8 cellular contexts compared by ENCODE assay signal in genomic region chr1:9689971-9690381, GRCh38. TPM values are rescaled to one million over a fixed set of nuclear protein-coding genes. Genes with fewer than 3 reads are reported as not detected.
DNase-seq lines count a peak whose midpoint lies in the region; ATAC-seq and TF ChIP-seq lines count a peak whose summit lies in the region.

No MANE protein-coding gene starts in this region.

- peaks cover 44 to 75% of the 10 kb centered on the region in 2 donors for H3K4me1 Mint-ChIP-seq in stimulated activated naive B cell treated with anti-CD40 and anti-IgM and Interleukin-4, amounts not matched to agents 10 μg/mL and 1 μg/mL and 100 μg/mL, for 72 hours

- H3K4me1 ChIP-seq in A673 (ENCODE audit: insufficient read depth, low read length, poor library complexity, severe bottlenecking): peaks cover 10% of the 10 kb centered on the region
- H3K4me1 ChIP-seq in HCT116 (ENCODE audit: control insufficient read depth in 1 of 2, insufficient read depth in 2 of 2, low read length in 2 of 2): peaks cover 27 to 48% of the 10 kb centered on the region in 2 experiments

- no peaks in the 10 kb centered on the region for H3K27me3 Mint-ChIP-seq in stimulated activated naive B cell treated with anti-CD40 and anti-IgM and Interleukin-4, amounts not matched to agents 10 μg/mL and 1 μg/mL and 100 μg/mL, for 72 hours

- peak overlapping the region; percentile 94 for H3K4me2 ChIP-seq in HCT116 (ENCODE audit: low read length)

- in situ Hi-C loops in astrocyte of the spinal cord (cut with HindIII; ENCODE audit: low sequenced_read_pairs): no loop called here

- CTCF ChIA-PET in A673 (lab: Charles Lee): interaction anchor here (0.6 kb wide), 1 partner anchor 221 kb away, joined by 5 read pairs; no protein-coding TSS in a partner anchor
- CTCF ChIA-PET in HCT116 (lab: Charles Lee): interaction anchor here (0.6 to 1.7 kb wide), 2 partner anchors 13 to 546 kb away, joined by 3 to 4 read pairs; no protein-coding TSS in a partner anchor

- TF ChIP-seq POLR2A in HCT116 (IDR thresholded peaks at IDR 0.05; ENCODE audit: borderline replicate concordance, extremely low read depth, insufficient read depth, insufficient read length): no peak

- no TSS peak for BruUV-seq in A673 (replicated peaks; lab: Mats Ljungman, UMichigan)
- BruUV-seq in HCT116 (replicated peaks; lab: Mats Ljungman, UMichigan): no TSS peak

- H3K9me3 ChIP-seq in A673 (ENCODE audit: low read depth, low read length, poor library complexity, severe bottlenecking): no peaks in the 10 kb centered on the region
- H3K9me3 ChIP-seq in HCT116 (ENCODE audit: control insufficient read depth in 1 of 2, insufficient read depth in 1 of 2, low read depth in 1 of 2, low read length in 2 of 2): no peaks in the 10 kb centered on the region

- H3K27me3 ChIP-seq in A673 (replicated peaks; ENCODE audit: insufficient read depth, low read depth, low read length, poor library complexity) (no peaks in the 10 kb centered on the region), HCT116 (ENCODE audit: insufficient read depth, low read length) (no peaks in the 10 kb centered on the region)

- peak overlapping the region; percentile 51 for H3K9ac ChIP-seq in HCT116 (ENCODE audit: low read length)

- RAD21 ChIA-PET in HCT116 (lab: Charles Lee; ENCODE audit: low non-redundant PET in 1 of 2, low total read pairs in 2 of 2, uncharacterized antibody in 2 of 2, unreplicated experiment in 2 of 2): no interaction called here

- peak overlapping the region; percentile 84 to 86 for H3K4me3 Mint-ChIP-seq in stimulated activated naive B cell treated with anti-CD40 and anti-IgM and Interleukin-4, amounts not matched to agents 10 μg/mL and 1 μg/mL and 100 μg/mL, for 72 hours

- DNase-seq in A673 (ENCODE audit: low spot score) (peak; percentile 17), HCT116 (ENCODE audit: low read depth, low spot score) (no peak), astrocyte of the spinal cord (ENCODE audit: low read depth, low spot score) (peak; percentile 24), iris pigment epithelial cell (ENCODE audit: low read depth) (peak; percentile 24), NOMO-1 treated with DMSO at 0.1 percent for 48 hours (lab: John Stamatoyannopoulos, UW; ENCODE audit: unreplicated experiment) (no peak)
- no peak for DNase-seq in stimulated activated naive B cell treated with anti-CD40 and anti-IgM and Interleukin-4, amounts not matched to agents 10 μg/mL and 1 μg/mL and 100 μg/mL, for 72 hours

- POLR2A ChIA-PET in A673 (lab: Charles Lee; ENCODE audit: low non-redundant PET) (no interaction called here), HCT116 (lab: Charles Lee) (no interaction called here)

- H3K36me3 Mint-ChIP-seq in stimulated activated naive B cell treated with anti-CD40 and anti-IgM and Interleukin-4, amounts not matched to agents 10 μg/mL and 1 μg/mL and 100 μg/mL, for 72 hours: peaks cover 33 to 56% of the 10 kb centered on the region in 2 donors

- intact Hi-C loops in A673 (cut with micrococcal nuclease; ENCODE audit: unreplicated experiment): no loop called here
- intact Hi-C loops in HCT116 (cut with micrococcal nuclease): loop anchor here (5.0 kb wide), 1 partner anchor 63 kb away; no protein-coding TSS in a partner anchor

- H3K36me3 ChIP-seq in A673 (ENCODE audit: insufficient read depth, low read length, poor library complexity, severe bottlenecking) (no peaks in the 10 kb centered on the region), HCT116 (ENCODE audit: control insufficient read depth in 1 of 2, insufficient read depth in 2 of 2, low read length in 2 of 2) (no peaks in the 10 kb centered on the region)

- H3K4me3 ChIP-seq in A673 (ENCODE audit: low read depth, low read length, poor library complexity, severe bottlenecking) (peak overlapping the region; percentile 49), HCT116 (replicated peaks in 1 of 2; ENCODE audit: low read depth in 1 of 2, low read length in 2 of 2) (peak overlapping the region; percentile 47 to 64), astrocyte of the spinal cord (ENCODE audit: low read depth, low read length) (peak overlapping the region; percentile 63)

- H3K9me3 Mint-ChIP-seq in stimulated activated naive B cell treated with anti-CD40 and anti-IgM and Interleukin-4, amounts not matched to agents 10 μg/mL and 1 μg/mL and 100 μg/mL, for 72 hours: no peaks in the 10 kb centered on the region

- no peak for TF ChIP-seq CTCF in A673 (conservative IDR thresholded peaks at IDR 0.05; ENCODE audit: low read depth, low read length)
- TF ChIP-seq CTCF in HCT116 (IDR thresholded peaks at IDR 0.05 in 2 of 3, conservative IDR thresholded peaks at IDR 0.05 in 1 of 3; ENCODE audit: borderline replicate concordance in 1 of 3, insufficient read depth in 1 of 3, low read depth in 2 of 3, low read length in 2 of 3): no peak; a peak in 1 of 6 replicates
- no peak for TF ChIP-seq CTCF in astrocyte of the spinal cord (IDR thresholded peaks at IDR 0.05; ENCODE audit: low read depth, low read length)

- H4K20me1 ChIP-seq in HCT116 (ENCODE audit: insufficient read depth): no peaks in the 10 kb centered on the region

- H2AFZ ChIP-seq in HCT116 (ENCODE audit: low read depth, low read length, poor library complexity, severe bottlenecking): peak overlapping the region; percentile 45

- H3K79me2 ChIP-seq in HCT116 (ENCODE audit: insufficient read depth, low read length): no peaks in the 10 kb centered on the region

- no peak for TF ChIP-seq RAD21 in HCT116 (IDR thresholded peaks at IDR 0.05; ENCODE audit: low read depth)

- H3K27ac ChIP-seq in A673 (ENCODE audit: low read depth, low read length, poor library complexity, severe bottlenecking) (no peak overlapping the region), HCT116 (ENCODE audit: low read depth, low read length) (peak overlapping the region; percentile 20; the same call in 1 of the 2 replicates)

- ATAC-seq in HCT116 (0 out of 2 replicates have a peak, but pooled peaks have one; percentile 8), GM18511 (IDR thresholded peaks at IDR 0.05; ENCODE audit: unreplicated experiment) (no peak)
- ATAC-seq in stimulated activated naive B cell treated with anti-CD40 and anti-IgM and Interleukin-4, amounts not matched to agents 10 μg/mL and 1 μg/mL and 100 μg/mL, for 72 hours (replicated peaks): no peak
- ATAC-seq in activated CD4-positive, CD25-positive, alpha-beta regulatory T cell treated with anti-CD3 and anti-CD28 coated beads, Interleukin-2, amount 50 U/mL, for 24 hours: no peak

- no peaks in the 10 kb centered on the region for H3K9me2 ChIP-seq in HCT116 (ENCODE audit: insufficient read depth)

- H3K27ac Mint-ChIP-seq in stimulated activated naive B cell treated with anti-CD40 and anti-IgM and Interleukin-4, amounts not matched to agents 10 μg/mL and 1 μg/mL and 100 μg/mL, for 72 hours: peak overlapping the region; percentile 83

TF ChIP-seq in HCT116, 20 proteins besides CTCF, POLR2A, EP300 and RAD21:
- TF ChIP-seq, protein P1, sequence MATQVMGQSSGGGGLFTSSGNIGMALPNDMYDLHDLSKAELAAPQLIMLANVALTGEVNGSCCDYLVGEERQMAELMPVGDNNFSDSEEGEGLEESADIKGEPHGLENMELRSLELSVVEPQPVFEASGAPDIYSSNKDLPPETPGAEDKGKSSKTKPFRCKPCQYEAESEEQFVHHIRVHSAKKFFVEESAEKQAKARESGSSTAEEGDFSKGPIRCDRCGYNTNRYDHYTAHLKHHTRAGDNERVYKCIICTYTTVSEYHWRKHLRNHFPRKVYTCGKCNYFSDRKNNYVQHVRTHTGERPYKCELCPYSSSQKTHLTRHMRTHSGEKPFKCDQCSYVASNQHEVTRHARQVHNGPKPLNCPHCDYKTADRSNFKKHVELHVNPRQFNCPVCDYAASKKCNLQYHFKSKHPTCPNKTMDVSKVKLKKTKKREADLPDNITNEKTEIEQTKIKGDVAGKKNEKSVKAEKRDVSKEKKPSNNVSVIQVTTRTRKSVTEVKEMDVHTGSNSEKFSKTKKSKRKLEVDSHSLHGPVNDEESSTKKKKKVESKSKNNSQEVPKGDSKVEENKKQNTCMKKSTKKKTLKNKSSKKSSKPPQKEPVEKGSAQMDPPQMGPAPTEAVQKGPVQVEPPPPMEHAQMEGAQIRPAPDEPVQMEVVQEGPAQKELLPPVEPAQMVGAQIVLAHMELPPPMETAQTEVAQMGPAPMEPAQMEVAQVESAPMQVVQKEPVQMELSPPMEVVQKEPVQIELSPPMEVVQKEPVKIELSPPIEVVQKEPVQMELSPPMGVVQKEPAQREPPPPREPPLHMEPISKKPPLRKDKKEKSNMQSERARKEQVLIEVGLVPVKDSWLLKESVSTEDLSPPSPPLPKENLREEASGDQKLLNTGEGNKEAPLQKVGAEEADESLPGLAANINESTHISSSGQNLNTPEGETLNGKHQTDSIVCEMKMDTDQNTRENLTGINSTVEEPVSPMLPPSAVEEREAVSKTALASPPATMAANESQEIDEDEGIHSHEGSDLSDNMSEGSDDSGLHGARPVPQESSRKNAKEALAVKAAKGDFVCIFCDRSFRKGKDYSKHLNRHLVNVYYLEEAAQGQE (IDR thresholded peaks at IDR 0.05; ENCODE audit: low read depth): no peak
- no peak for TF ChIP-seq ATF3 (IDR thresholded peaks at IDR 0.05)
- TF ChIP-seq POLR2AphosphoS5 (IDR thresholded peaks at IDR 0.05; ENCODE audit: low read depth, low read length): no peak
- no peak for TF ChIP-seq MAX (IDR thresholded peaks at IDR 0.05)
- TF ChIP-seq TCF7L2 (IDR thresholded peaks at IDR 0.05; ENCODE audit: borderline replicate concordance, extremely low read depth, insufficient read depth, insufficient read length): no peak
- no peak for TF ChIP-seq ZNF274 (IDR thresholded peaks at IDR 0.05; ENCODE audit: low read depth, low read length)
- TF ChIP-seq YY1 (IDR thresholded peaks at IDR 0.05; ENCODE audit: extremely low read depth, insufficient replicate concordance, low read depth, low read length): no peak
- no peak for TF ChIP-seq EZH2phosphoT487 (IDR thresholded peaks at IDR 0.05; ENCODE audit: borderline replicate concordance)
- TF ChIP-seq CBX3 (IDR thresholded peaks at IDR 0.05; ENCODE audit: low read depth): no peak

RNA-seq across cellular contexts. Expression of gene PIK3CD, which starts 38.4 kb away (rescaled TPM):
- total RNA-seq in A673 (2021) (2.1 and 5.0 TPM in 2 replicates), HCT116 (2021; ENCODE audit: unreplicated experiment) (9.2 TPM)
- polyA plus RNA-seq in HCT116 (2012): 5.5 and 6.1 TPM in 2 replicates

Comparison
In these comparisons a context has a peak if more than half of its experiments do, and no peak if none do; other contexts are left out.
1. DNase-seq: peak in A673 (single experiment), astrocyte of the spinal cord (single experiment) and iris pigment epithelial cell (single experiment); none in HCT116 (single experiment), stimulated activated naive B cell treated with anti-CD40 and anti-IgM and Interleukin-4, amounts not matched to agents 10 μg/mL and 1 μg/mL and 100 μg/mL, for 72 hours (single experiment) and NOMO-1 treated with DMSO at 0.1 percent for 48 hours (single experiment).
2. Peak in every context shown above with its lines, with median percentiles within 50 percentile points of each other: H3K4me3 ChIP-seq.